12 cellular contexts compared by ENCODE assay signal in the genomic region with DNA sequence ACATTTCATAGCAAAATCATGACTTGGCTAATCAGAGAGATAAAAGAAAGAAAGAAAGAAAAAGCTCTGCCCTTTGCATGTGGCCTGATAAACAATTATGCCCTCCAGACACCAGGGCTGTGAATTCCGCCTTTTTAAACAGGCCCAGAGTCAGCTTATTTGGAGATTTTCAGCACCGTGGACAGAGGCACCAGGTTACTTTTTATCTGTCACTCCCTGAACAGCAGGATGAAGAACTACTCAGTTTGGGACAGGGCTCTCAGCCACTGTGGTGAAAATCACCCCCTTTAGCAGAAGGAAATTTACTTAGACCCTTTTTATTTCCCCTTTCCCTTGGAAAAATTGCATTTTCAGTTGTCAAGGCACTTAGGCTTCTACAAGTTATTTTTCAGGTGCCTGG.
DNase-seq lines count a peak whose midpoint lies in the region; ATAC-seq, FAIRE-seq and TF ChIP-seq lines count a peak whose summit lies in the region.
"Had no signal": no experiment of that assay in that cellular context is flagged by ENCODE, and none has a peak within 500 bp of the region (broad histone marks: within the 10 kb centered on the region; RNA-seq: fewer than 3 reads in every experiment).

No MANE protein-coding gene starts in this region.

- H2AFZ ChIP-seq in OCI-LY7 (ENCODE audit: low read length) (no peak overlapping the region), H1 (ENCODE audit: low read length) (no peak overlapping the region)

- no peak overlapping the region for H4K5ac ChIP-seq in H1 (ENCODE audit: insufficient read length, low read depth, low read length)

- no peaks in the 10 kb centered on the region for H3K9me3 ChIP-seq in OCI-LY7 (ENCODE audit: low read length)
- no peaks in the 10 kb centered on the region for H3K9me3 ChIP-seq in H1 (ENCODE audit: insufficient read depth in 2 of 2, low read depth in 1 of 2, low read length in 1 of 2)

- H3K27me3 Mint-ChIP-seq in activated CD4-positive, alpha-beta T cell treated with anti-CD3 and anti-CD28 coated beads, Interleukin-2, amount 10 ng/mL, durations not matched to agents 24 days and 14 days, result no peaks in the 10 kb centered on the region

- no peak overlapping the region for H3K4me3 Mint-ChIP-seq in activated CD4-positive, alpha-beta T cell treated with anti-CD3 and anti-CD28 coated beads, Interleukin-2, amount 10 ng/mL, durations not matched to agents 24 days and 14 days
- H3K4me3 Mint-ChIP-seq: nephron had no signal

- H3K79me2 ChIP-seq in OCI-LY7 (ENCODE audit: insufficient read depth, low read depth, low read length) (no peaks in the 10 kb centered on the region), H1 (ENCODE audit: control insufficient read depth in 1 of 2, insufficient read depth in 2 of 2, low read length in 2 of 2) (no peaks in the 10 kb centered on the region)

- H3K27ac ChIP-seq in OCI-LY7 (ENCODE audit: low read depth, low read length, poor library complexity, severe bottlenecking), result no peak overlapping the region
- no peak overlapping the region for H3K27ac ChIP-seq in H1 (ENCODE audit: low read depth, low read length)
- H3K27ac ChIP-seq: foreskin keratinocyte had no signal

- no peaks in the 10 kb centered on the region for H3K36me3 Mint-ChIP-seq in activated CD4-positive, alpha-beta T cell treated with anti-CD3 and anti-CD28 coated beads, Interleukin-2, amount 10 ng/mL, durations not matched to agents 24 days and 14 days (ENCODE audit: low read depth)

- H3K14ac ChIP-seq in H1 (ENCODE audit: insufficient read length), result no peak overlapping the region

- BruUV-seq in OCI-LY7 (replicated peaks; lab: Mats Ljungman, UMichigan), result no TSS peak

- H3K23ac ChIP-seq in H1 (ENCODE audit: insufficient read length), result no peak overlapping the region

- no peak for ATAC-seq in GM21619 (IDR thresholded peaks at IDR 0.05; ENCODE audit: unreplicated experiment)
- ATAC-seq: foreskin keratinocyte had no signal

- FAIRE-seq in H1 (lab: Jason Lieb, UNC), result peak; percentile 81

- no peak for TF ChIP-seq POLR2A in H1 (IDR thresholded peaks at IDR 0.05; ENCODE audit: control extremely low read depth in 1 of 2, low read depth in 2 of 2, low read length in 2 of 2)

- no peak overlapping the region for H2BK5ac ChIP-seq in H1 (ENCODE audit: low read depth, low read length)

- no peak overlapping the region for H3K4ac ChIP-seq in H1 (replicated peaks; ENCODE audit: insufficient read length, low read depth, low read length)

- no peaks in the 10 kb centered on the region for H3K27me3 ChIP-seq in H1 (replicated peaks in 1 of 4; ENCODE audit: control insufficient read depth in 3 of 4, extremely low read depth in 1 of 4, insufficient read depth in 3 of 4, low read length in 3 of 4)
- H3K27me3 ChIP-seq: foreskin keratinocyte had no signal

- H3K56ac ChIP-seq in H1 (replicated peaks; ENCODE audit: insufficient read length, low read depth, low read length), result no peak overlapping the region

- TF ChIP-seq EP300 in H1 (IDR thresholded peaks at IDR 0.05; ENCODE audit: borderline replicate concordance in 1 of 2, low read depth in 2 of 2, low read length in 2 of 2), result no peak

- H3K9me2 ChIP-seq in OCI-LY7 (ENCODE audit: insufficient read depth, low read length), result no peaks in the 10 kb centered on the region

- H2AK5ac ChIP-seq in H1 (ENCODE audit: low read depth, low read length), result no peak overlapping the region

- intact Hi-C loops in activated CD4-positive, alpha-beta T cell treated with anti-CD3 and anti-CD28 coated beads, Interleukin-2, amount 10 ng/mL, durations not matched to agents 24 days and 14 days (cut with micrococcal nuclease), result no loop called here
- intact Hi-C loops in OCI-LY7 (cut with micrococcal nuclease; ENCODE audit: unreplicated experiment), result no loop called here

- no peak overlapping the region for H2BK120ac ChIP-seq in H1 (replicated peaks; ENCODE audit: low read depth, low read length)

- peak; percentile 68 for DNase-seq in activated CD4-positive, alpha-beta T cell treated with anti-CD3 and anti-CD28 coated beads, Interleukin-2, amount 10 ng/mL, durations not matched to agents 24 days and 14 days
- no peak for DNase-seq in activated CD4-positive, alpha-beta T cell treated with anti-CD3 and anti-CD28 coated beads, Interleukin-2, amount 50 U/mL, for 1 hour
- peak; percentile 30 for DNase-seq in OCI-LY7 (ENCODE audit: low spot score)
- peak; percentile 15 to 67 for DNase-seq in H1 (ENCODE audit: low read depth in 1 of 2, low spot score in 2 of 2)
- DNase-seq in retina, result peak; percentile 16
- no peak for DNase-seq in kidney glomerular epithelial cell (lab: John Stamatoyannopoulos, UW)
- no peak for DNase-seq in NCI-H1092 (lab: John Stamatoyannopoulos, UW)
- DNase-seq: activated naive CD4-positive, alpha-beta T cell treated with anti-CD3 and anti-CD28 coated beads, Interleukin-2, amount 50 U/mL, for 16 hours; IMR-90 had no signal

- H3K4me1 ChIP-seq in OCI-LY7 (ENCODE audit: insufficient read depth, low read length, poor library complexity, severe bottlenecking), result no peaks in the 10 kb centered on the region
- H3K4me1 ChIP-seq in H1 (replicated peaks in 1 of 4; ENCODE audit: control insufficient read depth in 3 of 4, insufficient read depth in 4 of 4, low read length in 3 of 4), result no peaks in the 10 kb centered on the region
- H3K4me1 ChIP-seq: foreskin keratinocyte had no signal

- TF ChIP-seq CTCF in OCI-LY7 (conservative IDR thresholded peaks at IDR 0.05; ENCODE audit: low read length) (no peak), H1 (IDR thresholded peaks at IDR 0.05; ENCODE audit: control extremely low read depth in 1 of 3, insufficient read depth in 1 of 3, low read depth in 1 of 3, low read length in 3 of 3) (no peak)

- H2BK20ac ChIP-seq in H1 (ENCODE audit: low read length), result no peak overlapping the region

- 27% methylated on average over 2 of the region's 2 CpGs; no CpG with 5 or more reads in 1 of the 2 experiments for WGBS in H1 (ENCODE audit: extremely low coverage in 1 of 2, insufficient coverage in 1 of 2, insufficient read length in 1 of 2, insufficient replicate concordance in 2 of 2, low coverage in 1 of 2, low lambda C conversion rate in 2 of 2, missing lambda C conversion rate in 1 of 2), 2 experiments

- H3K36me3 ChIP-seq in OCI-LY7 (ENCODE audit: insufficient read depth, low read length), result no peaks in the 10 kb centered on the region
- H3K36me3 ChIP-seq in H1 (ENCODE audit: control insufficient read depth in 2 of 4, insufficient read depth in 4 of 4, low read length in 3 of 4), result no peaks in the 10 kb centered on the region

- H3K9ac ChIP-seq in H1 (replicated peaks in 1 of 4; ENCODE audit: extremely low read depth in 1 of 4, low read depth in 3 of 4, low read length in 3 of 4), result no peak overlapping the region

- H3K27ac Mint-ChIP-seq in activated CD4-positive, alpha-beta T cell treated with anti-CD3 and anti-CD28 coated beads, Interleukin-2, amount 10 ng/mL, durations not matched to agents 24 days and 14 days, result no peak overlapping the region
- H3K27ac Mint-ChIP-seq: nephron had no signal

- H2BK12ac ChIP-seq in H1 (ENCODE audit: low read depth, low read length), result no peak overlapping the region

- POLR2A ChIA-PET in OCI-LY7 (lab: Charles Lee) (interaction anchor here (0.6 kb wide), 1 partner anchor 933 kb away, joined by 3 read pairs; no protein-coding TSS in a partner anchor), H1 (lab: Charles Lee; ENCODE audit: partially characterized antibody) (no interaction called here)

- no peak overlapping the region for H4K91ac ChIP-seq in H1 (replicated peaks; ENCODE audit: insufficient read length, low read length)

- H3K23me2 ChIP-seq in H1 (ENCODE audit: low read depth, low read length), result no peaks in the 10 kb centered on the region

- H3K4me2 ChIP-seq in OCI-LY7 (ENCODE audit: low read length), result no peak overlapping the region
- no peak overlapping the region for H3K4me2 ChIP-seq in H1 (ENCODE audit: insufficient read depth in 1 of 2, low read depth in 2 of 2, low read length in 2 of 2)

- H4K20me1 ChIP-seq in OCI-LY7 (ENCODE audit: insufficient read depth, low read length), result no peaks in the 10 kb centered on the region
- no peaks in the 10 kb centered on the region for H4K20me1 ChIP-seq in H1 (replicated peaks in 1 of 2; ENCODE audit: control insufficient read depth in 1 of 2, insufficient read depth in 2 of 2, low read length in 2 of 2)

- no peak overlapping the region for H3K18ac ChIP-seq in H1 (ENCODE audit: extremely low read depth, low read length)

- H3K4me3 ChIP-seq in OCI-LY7 (ENCODE audit: low read depth, low read length, poor library complexity, severe bottlenecking) (no peak overlapping the region), H1 (ENCODE audit: extremely low read depth in 1 of 4, insufficient read depth in 2 of 4, low read depth in 3 of 4, low read length in 4 of 4) (no peak overlapping the region)

- 0 out of 4 replicates have a peak, but pooled peaks of 1 of the 2 experiments have one; percentile 11 for TF ChIP-seq RAD21 in H1 (IDR thresholded peaks at IDR 0.05 in 1 of 2, conservative IDR thresholded peaks at IDR 0.05 in 1 of 2; ENCODE audit: low read depth in 2 of 2, low read length in 2 of 2)

- H3K9me3 Mint-ChIP-seq in activated CD4-positive, alpha-beta T cell treated with anti-CD3 and anti-CD28 coated beads, Interleukin-2, amount 10 ng/mL, durations not matched to agents 24 days and 14 days, result peaks cover 4% of the 10 kb centered on the region
- H3K9me3 Mint-ChIP-seq: nephron had no signal

- H2BK15ac ChIP-seq in H1 (ENCODE audit: low read length), result no peak overlapping the region

- H3K79me1 ChIP-seq in H1 (ENCODE audit: low read depth, low read length), result no peaks in the 10 kb centered on the region

- H3K4me1 Mint-ChIP-seq in activated CD4-positive, alpha-beta T cell treated with anti-CD3 and anti-CD28 coated beads, Interleukin-2, amount 10 ng/mL, durations not matched to agents 24 days and 14 days, result no peaks in the 10 kb centered on the region
- H3K4me1 Mint-ChIP-seq: nephron had no signal

- no peak overlapping the region for H4K8ac ChIP-seq in H1 (ENCODE audit: extremely low read depth, insufficient read depth, low read length)

- CTCF ChIA-PET in OCI-LY7 (lab: Charles Lee; ENCODE audit: unreplicated experiment) (no interaction called here), H1 (lab: Charles Lee; ENCODE audit: partially characterized antibody) (interaction anchor here (1.4 to 2.4 kb wide), 2 partner anchors 17 to 82 kb away, joined by 4 to 5 read pairs; no protein-coding TSS in a partner anchor)

TF ChIP-seq in H1, 55 proteins besides CTCF, POLR2A, EP300 and RAD21:
- peak; percentile 81 to 86; a peak in 3 of 4 replicates for TF ChIP-seq SIN3A (conservative IDR thresholded peaks at IDR 0.05 in 1 of 2, IDR thresholded peaks at IDR 0.05 in 1 of 2; ENCODE audit: low read depth in 1 of 2, low read length in 2 of 2)
- peak; percentile 59 for TF ChIP-seq SAP30 (IDR thresholded peaks at IDR 0.05; ENCODE audit: insufficient read depth, insufficient replicate concordance, low read length)
- no peak for TF ChIP-seq KDM5A (IDR thresholded peaks at IDR 0.05; ENCODE audit: low read length)

Comparison
In these comparisons a context has a peak if more than half of its experiments do, and no peak if none do; other contexts are left out.
1. DNase-seq: peak in activated CD4-positive, alpha-beta T cell treated with anti-CD3 and anti-CD28 coated beads, Interleukin-2, amount 10 ng/mL, durations not matched to agents 24 days and 14 days (single experiment), OCI-LY7 (single experiment), H1 (2 of 2) and retina (single experiment); none in activated CD4-positive, alpha-beta T cell treated with anti-CD3 and anti-CD28 coated beads, Interleukin-2, amount 50 U/mL, for 1 hour (single experiment), kidney glomerular epithelial cell (single experiment) and NCI-H1092 (single experiment).